ENCODE assay signal across 10 cellular contexts in the genomic region with DNA sequence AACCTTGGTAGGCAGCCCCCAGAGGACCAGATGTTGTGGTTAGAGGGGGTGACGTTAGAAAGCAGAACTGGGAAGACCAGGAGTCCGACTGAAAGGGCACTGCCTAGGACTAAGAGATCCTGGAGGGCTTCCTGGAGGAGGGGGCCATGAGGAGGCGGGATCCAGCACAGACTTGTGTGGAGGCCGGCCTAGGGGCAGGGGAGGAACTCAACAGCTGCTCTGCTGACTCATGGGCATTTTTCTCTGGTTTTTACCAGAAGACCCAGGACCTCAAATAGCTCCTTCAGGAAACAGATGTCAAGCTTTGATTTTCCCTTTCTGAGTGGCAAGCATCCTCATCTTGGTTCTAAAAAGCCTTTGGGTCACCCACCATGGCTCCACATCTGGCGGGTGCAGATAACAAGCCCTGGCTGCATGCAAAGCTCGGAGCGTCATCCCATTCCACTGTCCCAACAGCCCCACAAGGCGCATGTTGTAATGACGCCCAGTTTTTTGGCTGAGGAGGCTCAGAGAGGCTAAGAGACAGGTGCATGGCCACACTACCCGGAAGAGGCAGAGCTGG. TPM values are rescaled to one million over a fixed set of nuclear protein-coding genes. Genes with fewer than 3 reads are reported as not detected.
DNase-seq lines count a peak whose midpoint lies in the region; ATAC-seq, FAIRE-seq and TF ChIP-seq lines count a peak whose summit lies in the region.
"Had no signal": no experiment of that assay in that cellular context is flagged by ENCODE, and none has a peak within 500 bp of the region (broad histone marks: within the 10 kb centered on the region; RNA-seq: fewer than 3 reads in every experiment).

No MANE protein-coding gene starts in this region.

- H3K27me3 Mint-ChIP-seq in activated B cell treated with CpG ODN at 0.5 μM for 24 hours, result no peaks in the 10 kb centered on the region
- peaks cover 0 to 6% (median 2%) of the 10 kb centered on the region in 3 donors for H3K27me3 Mint-ChIP-seq in immature natural killer cell (ENCODE audit: low read depth in 3 of 3)
- H3K27me3 Mint-ChIP-seq: stimulated activated naive CD8-positive, alpha-beta T cell treated with anti-CD3 and anti-CD28 coated beads, Interleukin-15, amount 100 ng/mL, for 72 hours had no signal

- H4K20me1 ChIP-seq in BLaER1 treated with 17β-estradiol and CSF1 and Interleukin-3, amounts not matched to agents 10 nM and 100 nM, result peaks cover 0 to 23% (median 0%) of the 10 kb centered on the region in 11 experiments; a peak in 5 of 22 replicates
- H4K20me1 ChIP-seq in MM.1S (ENCODE audit: insufficient read depth, low read length), result no peaks in the 10 kb centered on the region

- peak overlapping the region; percentile 85 for H3K27ac Mint-ChIP-seq in activated B cell treated with CpG ODN at 0.5 μM for 24 hours
- peak overlapping the region in 4 of 6 donors; percentile 7 to 76 (median 72) for H3K27ac Mint-ChIP-seq in immature natural killer cell
- H3K27ac Mint-ChIP-seq: GM23338 had no signal

- no peaks in the 10 kb centered on the region for H3K9me3 Mint-ChIP-seq in activated B cell treated with CpG ODN at 0.5 μM for 24 hours
- H3K9me3 Mint-ChIP-seq in immature natural killer cell, result no peaks in the 10 kb centered on the region
- H3K9me3 Mint-ChIP-seq: stimulated activated naive CD8-positive, alpha-beta T cell treated with anti-CD3 and anti-CD28 coated beads, Interleukin-15, amount 100 ng/mL, for 72 hours had no signal

- TF ChIP-seq CTCF in activated B cell treated with CpG ODN at 0.5 μM for 24 hours (IDR thresholded peaks at IDR 0.05) (no peak), MM.1S (IDR thresholded peaks at IDR 0.05; ENCODE audit: low read length) (no peak)

- CTCF ChIA-PET in activated B cell treated with CpG ODN at 0.5 μM for 24 hours (lab: Charles Lee), result interaction anchor here (0.6 to 1.1 kb wide), 2 partner anchors 21 to 26 kb away, joined by 3 read pairs; no protein-coding TSS in a partner anchor

- intact Hi-C loops in activated B cell treated with CpG ODN at 0.5 μM for 24 hours (cut with micrococcal nuclease), result loop anchor here (1.0 kb wide), 1 partner anchor 19 kb away; no protein-coding TSS in a partner anchor

- no peak overlapping the region for H2AFZ ChIP-seq in MM.1S (ENCODE audit: low read length)
- H2AFZ ChIP-seq: GM23338 had no signal

- no peaks in the 10 kb centered on the region for H3K9me2 ChIP-seq in MM.1S (replicated peaks; ENCODE audit: insufficient read depth, low read length)

- H3K4me1 Mint-ChIP-seq in activated B cell treated with CpG ODN at 0.5 μM for 24 hours (peaks cover 73% of the 10 kb centered on the region), immature natural killer cell (peaks cover 28 to 42% of the 10 kb centered on the region in 2 donors)
- H3K4me1 Mint-ChIP-seq: GM23338 had no signal

- H3K36me3 Mint-ChIP-seq in activated B cell treated with CpG ODN at 0.5 μM for 24 hours (ENCODE audit: low read depth) (peaks cover 76% of the 10 kb centered on the region), immature natural killer cell (peaks cover under 1 to 21% (median 11%) of the 10 kb centered on the region in 3 donors)

- H3K4me3 Mint-ChIP-seq in activated B cell treated with CpG ODN at 0.5 μM for 24 hours (peak overlapping the region; percentile 66), immature natural killer cell (no peak overlapping the region)
- H3K4me3 Mint-ChIP-seq: GM23338 had no signal

- H3K4me1 ChIP-seq in BLaER1 treated with 17β-estradiol and CSF1 and Interleukin-3, amounts not matched to agents 10 nM and 100 nM, result peaks cover 85 to 93% (median 91%) of the 10 kb centered on the region in 10 experiments
- no peaks in the 10 kb centered on the region for H3K4me1 ChIP-seq in small intestine (ENCODE audit: control insufficient read depth in 2 of 2, insufficient read depth in 1 of 2, low read depth in 1 of 2, low read length in 1 of 2)
- peaks cover 11% of the 10 kb centered on the region; the same call in 1 of the 2 replicates for H3K4me1 ChIP-seq in MM.1S (ENCODE audit: low read length)

- POLR2A ChIA-PET in activated B cell treated with CpG ODN at 0.5 μM for 24 hours (lab: Charles Lee), result interaction anchor here (0.6 to 11.7 kb wide), 14 partner anchors 9 to 199 kb away, joined by 3 to 360 read pairs (median 6); a partner anchor contains a TSS

- no peaks in the 10 kb centered on the region for H3F3A ChIP-seq in MM.1S (ENCODE audit: insufficient read depth, low read length)

- no peaks in the 10 kb centered on the region for H3K9me3 ChIP-seq in BLaER1 treated with 17β-estradiol and CSF1 and Interleukin-3, amounts not matched to agents 10 nM and 100 nM (replicated peaks in 1 of 11)
- H3K9me3 ChIP-seq in small intestine (ENCODE audit: control insufficient read depth, low read depth) (no peaks in the 10 kb centered on the region), MM.1S (replicated peaks; ENCODE audit: insufficient read depth, low read length) (no peaks in the 10 kb centered on the region)

- H3K4me2 ChIP-seq in BLaER1 treated with 17β-estradiol and CSF1 and Interleukin-3, amounts not matched to agents 10 nM and 100 nM, result peak overlapping the region; percentile 82 to 91 (median 86)
- no peak overlapping the region for H3K4me2 ChIP-seq in MM.1S (ENCODE audit: low read depth, low read length)
- H3K4me2 ChIP-seq: GM23338 had no signal

- DNase-seq in activated B cell treated with CpG ODN at 0.5 μM for 24 hours (peak; percentile 53), immature natural killer cell (no peak), small intestine (no peak), iPS-NIHi11 (ENCODE audit: low spot score) (no peak), MM.1S (no peak)
- no peak for DNase-seq in effector CD4-positive, alpha-beta T cell

- peaks cover 0 to 37% (median 15%) of the 10 kb centered on the region in 11 experiments; a peak in 14 of 22 replicates for H3K36me3 ChIP-seq in BLaER1 treated with 17β-estradiol and CSF1 and Interleukin-3, amounts not matched to agents 10 nM and 100 nM
- H3K36me3 ChIP-seq in small intestine (ENCODE audit: control insufficient read depth in 2 of 2, insufficient read depth in 2 of 2, low read length in 2 of 2), result no peaks in the 10 kb centered on the region
- H3K36me3 ChIP-seq in MM.1S (replicated peaks; ENCODE audit: insufficient read depth, low read length), result no peaks in the 10 kb centered on the region

- peak overlapping the region; percentile 75 to 93 (median 85); a peak in 21 of 22 replicates for H3K27ac ChIP-seq in BLaER1 treated with 17β-estradiol and CSF1 and Interleukin-3, amounts not matched to agents 10 nM and 100 nM
- H3K27ac ChIP-seq in small intestine (ENCODE audit: low read depth in 1 of 2, low read length in 1 of 2), result no peak overlapping the region
- H3K27ac ChIP-seq in MM.1S (ENCODE audit: low read length), result no peak overlapping the region

- 70 to 79% (median 71%) methylated on average over 10 of the region's 10 CpGs for WGBS in small intestine, 3 donors

- no peaks in the 10 kb centered on the region for H3K79me2 ChIP-seq in MM.1S (ENCODE audit: low read length)

- FAIRE-seq in small intestine (lab: Jason Lieb, UNC), result no peak

- peak overlapping the region in 6 of 10 experiments; percentile 0 to 44 (median 6); a peak in 4 of 20 replicates for H3K4me3 ChIP-seq in BLaER1 treated with 17β-estradiol and CSF1 and Interleukin-3, amounts not matched to agents 10 nM and 100 nM
- no peak overlapping the region for H3K4me3 ChIP-seq in small intestine (ENCODE audit: low read depth in 1 of 2, low read length in 2 of 2)
- no peak overlapping the region for H3K4me3 ChIP-seq in MM.1S (ENCODE audit: low read length)
- H3K4me3 ChIP-seq: GM23338 had no signal

- H3K9ac ChIP-seq in BLaER1 treated with 17β-estradiol and CSF1 and Interleukin-3, amounts not matched to agents 10 nM and 100 nM, result peak overlapping the region; percentile 54 to 78 (median 69); a peak in 15 of 22 replicates
- H3K9ac ChIP-seq in MM.1S (ENCODE audit: low read length), result no peak overlapping the region

- no peaks in the 10 kb centered on the region for H3K27me3 ChIP-seq in BLaER1 treated with 17β-estradiol and CSF1 and Interleukin-3, amounts not matched to agents 10 nM and 100 nM
- H3K27me3 ChIP-seq in small intestine (ENCODE audit: control insufficient read depth in 2 of 2, insufficient read depth in 2 of 2, low read length in 2 of 2) (no peaks in the 10 kb centered on the region), MM.1S (replicated peaks; ENCODE audit: insufficient read depth, low read length) (no peaks in the 10 kb centered on the region)

- ATAC-seq in GM19463 (IDR thresholded peaks at IDR 0.05; ENCODE audit: unreplicated experiment) (peak; percentile 33), activated B cell treated with CpG ODN at 0.5 μM for 24 hours (ENCODE audit: low read depth) (peak; percentile 49)
- ATAC-seq: GM23338; stimulated activated naive CD8-positive, alpha-beta T cell treated with anti-CD3 and anti-CD28 coated beads, Interleukin-15, amount 100 ng/mL, for 72 hours had no signal

RNA-seq across cellular contexts. Expression of a gene that starts 29.0 kb away (rescaled TPM):
- 144 and 167 TPM in 2 replicates for total RNA-seq in activated B cell treated with CpG ODN at 0.5 μM for 24 hours
- polyA plus RNA-seq in immature natural killer cell (10 to 100 TPM; 27.5 to 59.7 (median 49.6) TPM), small intestine (under 1 TPM; under 0.01 to 0.85 (median 0.22) TPM)

Comparison
In these comparisons a context has a peak if more than half of its experiments do, and no peak if none do; other contexts are left out.
1. H3K27ac ChIP-seq: peak in BLaER1 treated with 17β-estradiol and CSF1 and Interleukin-3, amounts not matched to agents 10 nM and 100 nM (11 of 11); none in small intestine (0 of 2) and MM.1S (single experiment).
2. H3K4me3 ChIP-seq: peak in BLaER1 treated with 17β-estradiol and CSF1 and Interleukin-3, amounts not matched to agents 10 nM and 100 nM (6 of 10); none in small intestine (0 of 2) and MM.1S (single experiment).
3. RNA of a gene that starts 29.0 kb away (polyA plus RNA-seq): 27.5 to 59.7 TPM in immature natural killer cell; under 0.01 to 0.85 TPM in small intestine; every median in the first group is over 10 times any median in the second.